ENCODE assay signal across 8 cellular contexts in the genomic region with DNA sequence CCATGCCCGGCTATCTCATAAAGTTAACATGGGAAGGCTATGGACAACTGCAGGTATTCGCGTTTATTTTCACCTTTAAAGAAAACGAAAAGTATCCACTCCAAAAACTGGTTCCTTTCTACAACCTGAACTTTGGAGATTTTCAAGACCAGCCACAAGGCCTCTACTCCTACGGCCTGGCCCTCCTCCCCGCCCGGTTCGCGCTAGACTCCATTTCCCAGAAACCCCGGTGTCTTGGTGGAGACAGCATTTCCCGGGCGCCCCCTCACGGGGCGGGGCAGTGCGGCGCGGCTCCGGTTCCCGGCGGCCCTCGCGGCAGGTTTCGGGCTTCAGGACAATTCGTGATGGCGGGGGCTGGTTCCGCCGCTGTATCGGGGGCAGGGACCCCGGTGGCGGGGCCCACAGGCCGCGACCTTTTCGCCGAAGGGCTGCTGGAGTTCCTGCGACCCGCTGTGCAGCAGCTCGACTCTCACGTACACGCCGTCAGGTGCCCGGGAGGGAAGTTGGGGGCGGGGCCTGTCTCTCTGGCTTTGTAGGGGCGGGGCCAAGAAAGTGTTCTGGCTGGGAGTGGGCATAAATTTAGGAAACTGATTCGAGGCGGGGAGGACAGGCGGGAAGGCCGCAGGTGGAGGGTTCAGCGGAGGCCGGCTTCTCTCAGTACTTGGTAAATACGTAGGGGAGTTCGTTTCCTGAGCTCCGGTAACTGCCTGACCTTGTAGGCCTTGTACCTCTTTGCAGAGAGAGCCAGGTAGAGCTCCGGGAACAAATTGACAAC.
A peak's percentile ranks its signal among the peaks of the same experiment; 100 is the strongest.
DNase-seq lines count a peak whose midpoint lies in the region; ATAC-seq, FAIRE-seq and TF ChIP-seq lines count a peak whose summit lies in the region.

A gene with protein sequence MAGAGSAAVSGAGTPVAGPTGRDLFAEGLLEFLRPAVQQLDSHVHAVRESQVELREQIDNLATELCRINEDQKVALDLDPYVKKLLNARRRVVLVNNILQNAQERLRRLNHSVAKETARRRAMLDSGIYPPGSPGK (plus strand): TSS at position 304 of the 775 bp plus-strand sequence. CDS start 41 bp downstream, at position 345.

- peak within 1 kb of the TSS; percentile 95 for H2AFZ ChIP-seq in Loucy (ENCODE audit: low read length)

- peaks cover 28% of the 10 kb centered on the region for H3K36me3 ChIP-seq in Loucy (ENCODE audit: insufficient read depth, low read length)

- H3F3A ChIP-seq in Loucy (ENCODE audit: low read depth) = peaks cover 23% of the 10 kb centered on the region

- H3K4me1 ChIP-seq in Loucy (ENCODE audit: insufficient read depth, low read length, poor library complexity, severe bottlenecking) = no peaks in the 10 kb centered on the region

- peaks cover 26% of the 10 kb centered on the region for H3K4me1 Mint-ChIP-seq in nephron progenitor cell
- peaks cover 34% of the 10 kb centered on the region for H3K4me1 Mint-ChIP-seq in stimulated activated naive CD8-positive, alpha-beta T cell treated with anti-CD3 and anti-CD28 coated beads, Interleukin-15, amount 100 ng/mL, for 72 hours

- peaks cover 31% of the 10 kb centered on the region for H4K20me1 ChIP-seq in Loucy (ENCODE audit: insufficient read depth, low read length, poor library complexity, severe bottlenecking)

- no peaks in the 10 kb centered on the region for H3K27me3 ChIP-seq in Loucy (ENCODE audit: insufficient read depth, low read length, poor library complexity, severe bottlenecking)

- no peaks in the 10 kb centered on the region for H3K9me3 ChIP-seq in Loucy (ENCODE audit: insufficient read depth, low read depth, low read length)

- DNase-seq in ELR (ENCODE audit: low read depth) (peak; percentile 90), H54 (ENCODE audit: insufficient read length, low spot score) (peak; percentile 87), SHP77 treated with DMSO at 0.1 percent for 48 hours (lab: John Stamatoyannopoulos, UW) (peak; percentile 96), fibroblast of pulmonary artery (ENCODE audit: low read depth) (peak; percentile 86), nephron progenitor cell (peak; percentile 90)
- DNase-seq in activated effector memory CD4-positive, alpha-beta T cell treated with Interleukin-2 at 50 U/mL for 16 hours = peak; percentile 89
- peak; percentile 90 to 92 for DNase-seq in stimulated activated naive CD8-positive, alpha-beta T cell treated with anti-CD3 and anti-CD28 coated beads, Interleukin-15, amount 100 ng/mL, for 72 hours

- peak; percentile 39; the same call in 1 of the 2 replicates for TF ChIP-seq POLR2A in H54 (IDR thresholded peaks at IDR 0.05; ENCODE audit: low read depth, low read length)

- H3K4me2 ChIP-seq in Loucy (ENCODE audit: low read depth, low read length, poor library complexity, severe bottlenecking) = peak within 1 kb of the TSS; percentile 95

- H3K4me3 Mint-ChIP-seq in nephron progenitor cell = peak within 1 kb of the TSS; percentile 97
- peak within 1 kb of the TSS; percentile 92 to 96 for H3K4me3 Mint-ChIP-seq in stimulated activated naive CD8-positive, alpha-beta T cell treated with anti-CD3 and anti-CD28 coated beads, Interleukin-15, amount 100 ng/mL, for 72 hours

- H3K9me3 Mint-ChIP-seq in nephron progenitor cell = no peaks in the 10 kb centered on the region
- no peaks in the 10 kb centered on the region for H3K9me3 Mint-ChIP-seq in stimulated activated naive CD8-positive, alpha-beta T cell treated with anti-CD3 and anti-CD28 coated beads, Interleukin-15, amount 100 ng/mL, for 72 hours

- H3K79me2 ChIP-seq in Loucy (ENCODE audit: insufficient read depth, low read length) = peaks cover 35% of the 10 kb centered on the region

- H3K36me3 Mint-ChIP-seq in nephron progenitor cell (ENCODE audit: low read depth) = peaks cover 27% of the 10 kb centered on the region

- H3K4me3 ChIP-seq in Loucy (ENCODE audit: low read length, poor library complexity, severe bottlenecking) = peak within 1 kb of the TSS; percentile 88
- peak within 1 kb of the TSS; percentile 93 for H3K4me3 ChIP-seq in fibroblast of pulmonary artery (replicated peaks; ENCODE audit: low read depth, low read length)

- H3K9me2 ChIP-seq in Loucy (replicated peaks; ENCODE audit: low read depth, low read length) = no peaks in the 10 kb centered on the region

- peak within 1 kb of the TSS; percentile 75 for H3K9ac ChIP-seq in Loucy (ENCODE audit: low read depth, low read length, poor library complexity, severe bottlenecking)

- no peak for FAIRE-seq in H54 (lab: Jason Lieb, UNC)

- H3K27me3 Mint-ChIP-seq in nephron progenitor cell (ENCODE audit: low read depth, poor library complexity) = peaks cover 3% of the 10 kb centered on the region
- no peaks in the 10 kb centered on the region for H3K27me3 Mint-ChIP-seq in stimulated activated naive CD8-positive, alpha-beta T cell treated with anti-CD3 and anti-CD28 coated beads, Interleukin-15, amount 100 ng/mL, for 72 hours

- peak within 1 kb of the TSS; percentile 69 for H3K27ac Mint-ChIP-seq in nephron progenitor cell
- peak within 1 kb of the TSS; percentile 94 to 96 for H3K27ac Mint-ChIP-seq in stimulated activated naive CD8-positive, alpha-beta T cell treated with anti-CD3 and anti-CD28 coated beads, Interleukin-15, amount 100 ng/mL, for 72 hours

- ATAC-seq in stimulated activated naive CD8-positive, alpha-beta T cell treated with anti-CD3 and anti-CD28 coated beads, Interleukin-15, amount 100 ng/mL, for 72 hours = peak; percentile 97

- no peak for TF ChIP-seq CTCF in Loucy (conservative IDR thresholded peaks at IDR 0.05; ENCODE audit: low read length)
- no peak for TF ChIP-seq CTCF in fibroblast of pulmonary artery (IDR thresholded peaks at IDR 0.05; ENCODE audit: low read length, missing control alignments)
- no peak for TF ChIP-seq CTCF in nephron progenitor cell (IDR thresholded peaks at IDR 0.05)

Comparison
In these comparisons a context has a peak if more than half of its experiments do, and no peak if none do; other contexts are left out.
1. Peak in every context shown above with its lines: DNase-seq, ATAC-seq and H3K4me3 ChIP-seq.